ENCODE assay signal across 1 cellular context in genomic region chr20:36951198-36951976, GRCh38.
A peak's percentile ranks its signal among the peaks of the same experiment; 100 is the strongest.
TF ChIP-seq lines count a peak whose summit lies in the region.

TSS of gene SAMHD1 (minus strand) at chr20:36951708. CDS start at chr20:36951643, 65 bp downstream.

TF ChIP-seq in HepG2, 621 proteins besides CTCF, POLR2A, EP300 and RAD21 (continued from another document and continues in another):
- no peak for TF ChIP-seq ZBTB39 (CRISPR knock-in tag; IDR thresholded peaks at IDR 0.05)
- peak; percentile 51 for TF ChIP-seq WIZ (CRISPR knock-in tag; IDR thresholded peaks at IDR 0.05)
- peak; percentile 68 for TF ChIP-seq GATA4 (IDR thresholded peaks at IDR 0.05; ENCODE audit: borderline replicate concordance, low read depth)
- TF ChIP-seq PCBP2 (optimal IDR thresholded peaks at IDR 0.05; ENCODE audit: low read depth, low read length, poor library complexity, severe bottlenecking), result no peak
- no peak for TF ChIP-seq ZEB1 (IDR thresholded peaks at IDR 0.05; ENCODE audit: insufficient replicate concordance, low read depth)
- TF ChIP-seq ZNF296 (CRISPR knock-in tag; conservative IDR thresholded peaks at IDR 0.05), result no peak
- TF ChIP-seq AKAP8 (CRISPR knock-in tag; IDR thresholded peaks at IDR 0.05), result no peak; the same call in 1 of the 2 replicates
- no peak for TF ChIP-seq SMC3 (IDR thresholded peaks at IDR 0.05; ENCODE audit: low read length)
- TF ChIP-seq ZNF609 (CRISPR knock-in tag; IDR thresholded peaks at IDR 0.05; ENCODE audit: borderline replicate concordance), result peak; percentile 59; the same call in 1 of the 2 replicates
- TF ChIP-seq SUZ12 (IDR thresholded peaks at IDR 0.05; ENCODE audit: low read depth, low read length), result no peak
- TF ChIP-seq HIVEP1 (CRISPR knock-in tag; IDR thresholded peaks at IDR 0.05), result peak; percentile 68; the same call in 1 of the 2 replicates
- 0 out of 2 replicates have a peak, but pooled peaks have one; percentile 56 for TF ChIP-seq ZBTB2 (CRISPR knock-in tag; IDR thresholded peaks at IDR 0.05; ENCODE audit: low read depth)
- TF ChIP-seq FOXP4 (CRISPR knock-in tag; IDR thresholded peaks at IDR 0.05), result no peak
- no peak for TF ChIP-seq ZSCAN5A (CRISPR knock-in tag; IDR thresholded peaks at IDR 0.05; ENCODE audit: borderline replicate concordance)
- TF ChIP-seq ZNF777 (CRISPR knock-in tag; IDR thresholded peaks at IDR 0.05), result peak; percentile 82
- no peak; the same call in 1 of the 2 replicates for TF ChIP-seq ZNF589 (CRISPR knock-in tag; conservative IDR thresholded peaks at IDR 0.05)
- TF ChIP-seq ZBTB34 (CRISPR knock-in tag; IDR thresholded peaks at IDR 0.05), result peak; percentile 66; the same call in 1 of the 2 replicates
- TF ChIP-seq ZNF354B (CRISPR knock-in tag; IDR thresholded peaks at IDR 0.05), result no peak
- peak; percentile 80 for TF ChIP-seq ZNF639 (CRISPR knock-in tag; conservative IDR thresholded peaks at IDR 0.05)
- peak; percentile 87; the same call in 1 of the 2 replicates for TF ChIP-seq ZNF317 (CRISPR knock-in tag; IDR thresholded peaks at IDR 0.05)
- no peak for TF ChIP-seq ZNF24 (IDR thresholded peaks at IDR 0.05)
- no peak for TF ChIP-seq RFX1 (IDR thresholded peaks at IDR 0.05)
- TF ChIP-seq NR1H2 (CRISPR knock-in tag; IDR thresholded peaks at IDR 0.05; ENCODE audit: borderline replicate concordance, low read depth), result no peak
- no peak for TF ChIP-seq SIX1 (CRISPR knock-in tag; IDR thresholded peaks at IDR 0.05; ENCODE audit: borderline replicate concordance)
- peak; percentile 70; the same call in 1 of the 2 replicates for TF ChIP-seq NR2C2 (CRISPR knock-in tag; IDR thresholded peaks at IDR 0.05; ENCODE audit: borderline replicate concordance)
- TF ChIP-seq ZBTB4 (CRISPR knock-in tag; IDR thresholded peaks at IDR 0.05; ENCODE audit: borderline replicate concordance), result peak; percentile 67; the same call in 1 of the 2 replicates
- TF ChIP-seq ELF4 (CRISPR knock-in tag; IDR thresholded peaks at IDR 0.05; ENCODE audit: borderline replicate concordance), result peak; percentile 68; the same call in 1 of the 2 replicates
- TF ChIP-seq DBP (CRISPR knock-in tag; IDR thresholded peaks at IDR 0.05; ENCODE audit: not compliant biosample characterization), result no peak
- TF ChIP-seq ZFP36L1 (CRISPR knock-in tag; IDR thresholded peaks at IDR 0.05), result peak; percentile 64; the same call in 1 of the 2 replicates
- TF ChIP-seq ZNF547 (CRISPR knock-in tag; IDR thresholded peaks at IDR 0.05), result peak; percentile 92
- TF ChIP-seq CAMTA2 (CRISPR knock-in tag; IDR thresholded peaks at IDR 0.05; ENCODE audit: borderline replicate concordance), result no peak; the same call in 1 of the 2 replicates
- no peak; the same call in 1 of the 2 replicates for TF ChIP-seq ETV5 (CRISPR knock-in tag; IDR thresholded peaks at IDR 0.05; ENCODE audit: borderline replicate concordance)
- peak; percentile 94 for TF ChIP-seq ZGPAT (CRISPR knock-in tag; IDR thresholded peaks at IDR 0.05)
- TF ChIP-seq ZKSCAN5 (CRISPR knock-in tag; IDR thresholded peaks at IDR 0.05), result peak; percentile 34; the same call in 1 of the 2 replicates
- TF ChIP-seq AGO1 (IDR thresholded peaks at IDR 0.05; ENCODE audit: low read depth, low read length, poor library complexity, severe bottlenecking), result peak; percentile 42
